ENCODE assay signal across 1 cellular context in genomic region chr19:41310031-41310831, GRCh38.
TF ChIP-seq lines count a peak whose summit lies in the region.

Gene CCDC97, plus strand, starts transcription at chr19:41310172. Its CDS starts 139 bp downstream, at chr19:41310311.

TF ChIP-seq in SK-N-SH, 30 proteins besides CTCF, POLR2A, EP300 and RAD21 (continued from another document):
- TF ChIP-seq, protein P1, sequence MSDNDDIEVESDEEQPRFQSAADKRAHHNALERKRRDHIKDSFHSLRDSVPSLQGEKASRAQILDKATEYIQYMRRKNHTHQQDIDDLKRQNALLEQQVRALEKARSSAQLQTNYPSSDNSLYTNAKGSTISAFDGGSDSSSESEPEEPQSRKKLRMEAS (IDR thresholded peaks at IDR 0.05; ENCODE audit: low read depth): peak; percentile 79
- TF ChIP-seq, protein P2, sequence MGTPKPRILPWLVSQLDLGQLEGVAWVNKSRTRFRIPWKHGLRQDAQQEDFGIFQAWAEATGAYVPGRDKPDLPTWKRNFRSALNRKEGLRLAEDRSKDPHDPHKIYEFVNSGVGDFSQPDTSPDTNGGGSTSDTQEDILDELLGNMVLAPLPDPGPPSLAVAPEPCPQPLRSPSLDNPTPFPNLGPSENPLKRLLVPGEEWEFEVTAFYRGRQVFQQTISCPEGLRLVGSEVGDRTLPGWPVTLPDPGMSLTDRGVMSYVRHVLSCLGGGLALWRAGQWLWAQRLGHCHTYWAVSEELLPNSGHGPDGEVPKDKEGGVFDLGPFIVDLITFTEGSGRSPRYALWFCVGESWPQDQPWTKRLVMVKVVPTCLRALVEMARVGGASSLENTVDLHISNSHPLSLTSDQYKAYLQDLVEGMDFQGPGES (IDR thresholded peaks at IDR 0.05; ENCODE audit: low read depth, low read length): no peak
- TF ChIP-seq CHD2 (IDR thresholded peaks at IDR 0.05; ENCODE audit: low read length, partially characterized antibody) (no peak), MXI1 (IDR thresholded peaks at IDR 0.05; ENCODE audit: low read depth, low read length) (peak; percentile 52; the same call in 1 of the 2 replicates), RXRA (IDR thresholded peaks at IDR 0.05; ENCODE audit: borderline replicate concordance, low read depth) (no peak), POLR2AphosphoS5 (IDR thresholded peaks at IDR 0.05; ENCODE audit: low read depth, low read length) (peak; percentile 69), JUND (IDR thresholded peaks at IDR 0.05) (no peak; the same call in 1 of the 2 replicates), EZH2phosphoT487 (IDR thresholded peaks at IDR 0.05; ENCODE audit: borderline replicate concordance, low read depth) (no peak), TAF1 (IDR thresholded peaks at IDR 0.05; ENCODE audit: borderline replicate concordance, low read depth, low read length) (peak; percentile 77; the same call in 1 of the 2 replicates), NFIC (IDR thresholded peaks at IDR 0.05; ENCODE audit: borderline replicate concordance) (0 out of 2 replicates have a peak, but pooled peaks have one; percentile 15)
- TF ChIP-seq, protein P3, sequence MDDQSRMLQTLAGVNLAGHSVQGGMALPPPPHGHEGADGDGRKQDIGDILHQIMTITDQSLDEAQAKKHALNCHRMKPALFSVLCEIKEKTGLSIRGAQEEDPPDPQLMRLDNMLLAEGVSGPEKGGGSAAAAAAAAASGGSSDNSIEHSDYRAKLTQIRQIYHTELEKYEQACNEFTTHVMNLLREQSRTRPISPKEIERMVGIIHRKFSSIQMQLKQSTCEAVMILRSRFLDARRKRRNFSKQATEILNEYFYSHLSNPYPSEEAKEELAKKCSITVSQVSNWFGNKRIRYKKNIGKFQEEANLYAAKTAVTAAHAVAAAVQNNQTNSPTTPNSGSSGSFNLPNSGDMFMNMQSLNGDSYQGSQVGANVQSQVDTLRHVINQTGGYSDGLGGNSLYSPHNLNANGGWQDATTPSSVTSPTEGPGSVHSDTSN (IDR thresholded peaks at IDR 0.05): peak; percentile 52; the same call in 1 of the 2 replicates
- TF ChIP-seq, protein P4, sequence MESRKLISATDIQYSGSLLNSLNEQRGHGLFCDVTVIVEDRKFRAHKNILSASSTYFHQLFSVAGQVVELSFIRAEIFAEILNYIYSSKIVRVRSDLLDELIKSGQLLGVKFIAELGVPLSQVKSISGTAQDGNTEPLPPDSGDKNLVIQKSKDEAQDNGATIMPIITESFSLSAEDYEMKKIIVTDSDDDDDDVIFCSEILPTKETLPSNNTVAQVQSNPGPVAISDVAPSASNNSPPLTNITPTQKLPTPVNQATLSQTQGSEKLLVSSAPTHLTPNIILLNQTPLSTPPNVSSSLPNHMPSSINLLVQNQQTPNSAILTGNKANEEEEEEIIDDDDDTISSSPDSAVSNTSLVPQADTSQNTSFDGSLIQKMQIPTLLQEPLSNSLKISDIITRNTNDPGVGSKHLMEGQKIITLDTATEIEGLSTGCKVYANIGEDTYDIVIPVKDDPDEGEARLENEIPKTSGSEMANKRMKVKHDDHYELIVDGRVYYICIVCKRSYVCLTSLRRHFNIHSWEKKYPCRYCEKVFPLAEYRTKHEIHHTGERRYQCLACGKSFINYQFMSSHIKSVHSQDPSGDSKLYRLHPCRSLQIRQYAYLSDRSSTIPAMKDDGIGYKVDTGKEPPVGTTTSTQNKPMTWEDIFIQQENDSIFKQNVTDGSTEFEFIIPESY (IDR thresholded peaks at IDR 0.05; ENCODE audit: borderline replicate concordance, low read depth): no peak
